In genomic region chr14:97443412-97443811, GRCh38 we compare ENCODE assay signal across 26 cellular contexts.
"Had no signal": no experiment of that assay in that cellular context is flagged by ENCODE, and none has a peak within 500 bp of the region (broad histone marks: within the 10 kb centered on the region; RNA-seq: fewer than 3 reads in every experiment).

No MANE protein-coding gene starts in this region.

- H3K9me3 Mint-ChIP-seq: activated naive CD4-positive, alpha-beta T cell treated with anti-CD3 and anti-CD28 coated beads for 36 hours; nephron; type B pancreatic cell had no signal

- H3K36me3 ChIP-seq: brain microvascular endothelial cell, left lung, lower lobe of right lung, neutrophil, ovary, right lobe of liver, SJCRH30, uterus had no signal

- H3K4me1 Mint-ChIP-seq: nephron; stimulated activated memory B cell treated with anti-CD40 and anti-IgM and Interleukin-4, amounts not matched to agents 10 μg/mL and 1 μg/mL and 100 μg/mL, for 72 hours had no signal

- DNase-seq: activated CD4-positive, alpha-beta T cell treated with anti-CD3 and anti-CD28 coated beads, Interleukin-2, amount 50 U/mL, for 48 hours; activated effector memory CD4-positive, alpha-beta T cell treated with anti-CD3 and anti-CD28 coated beads, Interleukin-2, amount 50 U/mL, for 16 hours; activated naive CD4-positive, alpha-beta T cell treated with anti-CD3 and anti-CD28 coated beads for 36 hours; amniotic stem cell; brain microvascular endothelial cell; dorsolateral prefrontal cortex; effector memory CD4-positive, alpha-beta T cell; left lung; lower lobe of right lung; mesenchymal stem cell; ovary; right lobe of liver; SJCRH30; stimulated activated CD4-positive, alpha-beta T cell treated with anti-CD3 and anti-CD28 coated beads, Interleukin-12 subunit alpha, Interleukin-12 subunit beta, amount 100 ng/mL, for 4 hours; stimulated activated CD4-positive, alpha-beta T cell treated with anti-CD3 and anti-CD28 coated beads, Interleukin-4, amount 100 ng/mL, for 24 hours; stimulated activated naive CD8-positive, alpha-beta T cell treated with anti-CD3 and anti-CD28 coated beads, Interleukin-15, amount 100 ng/mL, for 72 hours; substantia nigra; T-helper 9 cell; uterus had no signal

- H3K4me1 ChIP-seq: left lung, lower lobe of right lung, right lobe of liver, SJCRH30, uterus had no signal

- H3K4me3 Mint-ChIP-seq: activated naive CD4-positive, alpha-beta T cell treated with anti-CD3 and anti-CD28 coated beads for 36 hours; nephron; stimulated activated memory B cell treated with anti-CD40 and anti-IgM and Interleukin-4, amounts not matched to agents 10 μg/mL and 1 μg/mL and 100 μg/mL, for 72 hours; stimulated activated naive CD8-positive, alpha-beta T cell treated with anti-CD3 and anti-CD28 coated beads, Interleukin-15, amount 100 ng/mL, for 72 hours; type B pancreatic cell had no signal

- H3K27me3 Mint-ChIP-seq: progenitor cell of endocrine pancreas; stimulated activated memory B cell treated with anti-CD40 and anti-IgM and Interleukin-4, amounts not matched to agents 10 μg/mL and 1 μg/mL and 100 μg/mL, for 72 hours; stimulated activated naive CD8-positive, alpha-beta T cell treated with anti-CD3 and anti-CD28 coated beads, Interleukin-15, amount 100 ng/mL, for 72 hours; type B pancreatic cell had no signal

- H3K27ac ChIP-seq: brain microvascular endothelial cell, coronary artery, dorsolateral prefrontal cortex, left lung, lower lobe of right lung, neutrophil, ovary, right lobe of liver, SJCRH30, uterus, VCaP had no signal

- H3K9me3 ChIP-seq: left lung, lower lobe of right lung, neutrophil, ovary, right lobe of liver, SJCRH30, uterus had no signal

- H3K36me3 Mint-ChIP-seq: stimulated activated memory B cell treated with anti-CD40 and anti-IgM and Interleukin-4, amounts not matched to agents 10 μg/mL and 1 μg/mL and 100 μg/mL, for 72 hours; type B pancreatic cell had no signal

- H3K27me3 ChIP-seq: brain microvascular endothelial cell, left lung, neutrophil, ovary, right lobe of liver, SJCRH30, uterus had no signal

- H3K27ac Mint-ChIP-seq: nephron; progenitor cell of endocrine pancreas; stimulated activated memory B cell treated with anti-CD40 and anti-IgM and Interleukin-4, amounts not matched to agents 10 μg/mL and 1 μg/mL and 100 μg/mL, for 72 hours; type B pancreatic cell had no signal

- H3K4me3 ChIP-seq: coronary artery, dorsolateral prefrontal cortex, left lung, lower lobe of right lung, ovary, right lobe of liver, SJCRH30, uterus had no signal
